In the genomic region with DNA sequence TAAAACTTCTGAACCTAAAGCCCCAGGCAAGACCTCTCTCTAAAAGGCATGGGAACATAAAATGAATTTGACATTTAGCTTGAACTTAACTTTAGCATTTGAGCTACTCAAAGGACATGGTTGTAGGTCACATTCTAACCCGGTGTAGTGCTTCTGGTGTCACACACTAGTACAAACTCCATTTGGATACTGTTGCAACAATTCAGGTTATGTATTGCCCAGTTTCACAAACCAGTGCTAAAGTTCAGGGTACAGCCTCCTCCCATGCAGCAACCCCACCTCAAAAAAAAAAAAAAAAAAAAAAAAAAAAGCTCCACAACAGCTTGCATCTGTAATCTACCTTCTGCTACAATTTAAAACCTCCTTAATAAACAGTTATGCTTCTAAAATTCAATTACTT, we compare ENCODE assay signal across 1 cellular context.
TF ChIP-seq lines count a peak whose summit lies in the region.

No MANE protein-coding gene starts in this region.

TF ChIP-seq in HepG2, 621 proteins besides CTCF, POLR2A, EP300 and RAD21 (continued from another document and continues in another):
- TF ChIP-seq, protein P1, sequence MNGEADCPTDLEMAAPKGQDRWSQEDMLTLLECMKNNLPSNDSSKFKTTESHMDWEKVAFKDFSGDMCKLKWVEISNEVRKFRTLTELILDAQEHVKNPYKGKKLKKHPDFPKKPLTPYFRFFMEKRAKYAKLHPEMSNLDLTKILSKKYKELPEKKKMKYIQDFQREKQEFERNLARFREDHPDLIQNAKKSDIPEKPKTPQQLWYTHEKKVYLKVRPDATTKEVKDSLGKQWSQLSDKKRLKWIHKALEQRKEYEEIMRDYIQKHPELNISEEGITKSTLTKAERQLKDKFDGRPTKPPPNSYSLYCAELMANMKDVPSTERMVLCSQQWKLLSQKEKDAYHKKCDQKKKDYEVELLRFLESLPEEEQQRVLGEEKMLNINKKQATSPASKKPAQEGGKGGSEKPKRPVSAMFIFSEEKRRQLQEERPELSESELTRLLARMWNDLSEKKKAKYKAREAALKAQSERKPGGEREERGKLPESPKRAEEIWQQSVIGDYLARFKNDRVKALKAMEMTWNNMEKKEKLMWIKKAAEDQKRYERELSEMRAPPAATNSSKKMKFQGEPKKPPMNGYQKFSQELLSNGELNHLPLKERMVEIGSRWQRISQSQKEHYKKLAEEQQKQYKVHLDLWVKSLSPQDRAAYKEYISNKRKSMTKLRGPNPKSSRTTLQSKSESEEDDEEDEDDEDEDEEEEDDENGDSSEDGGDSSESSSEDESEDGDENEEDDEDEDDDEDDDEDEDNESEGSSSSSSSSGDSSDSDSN (CRISPR knock-in tag; IDR thresholded peaks at IDR 0.05) = no peak
- TF ChIP-seq JUNB (CRISPR knock-in tag; IDR thresholded peaks at IDR 0.05; ENCODE audit: borderline replicate concordance) = no peak
- TF ChIP-seq, protein P2, sequence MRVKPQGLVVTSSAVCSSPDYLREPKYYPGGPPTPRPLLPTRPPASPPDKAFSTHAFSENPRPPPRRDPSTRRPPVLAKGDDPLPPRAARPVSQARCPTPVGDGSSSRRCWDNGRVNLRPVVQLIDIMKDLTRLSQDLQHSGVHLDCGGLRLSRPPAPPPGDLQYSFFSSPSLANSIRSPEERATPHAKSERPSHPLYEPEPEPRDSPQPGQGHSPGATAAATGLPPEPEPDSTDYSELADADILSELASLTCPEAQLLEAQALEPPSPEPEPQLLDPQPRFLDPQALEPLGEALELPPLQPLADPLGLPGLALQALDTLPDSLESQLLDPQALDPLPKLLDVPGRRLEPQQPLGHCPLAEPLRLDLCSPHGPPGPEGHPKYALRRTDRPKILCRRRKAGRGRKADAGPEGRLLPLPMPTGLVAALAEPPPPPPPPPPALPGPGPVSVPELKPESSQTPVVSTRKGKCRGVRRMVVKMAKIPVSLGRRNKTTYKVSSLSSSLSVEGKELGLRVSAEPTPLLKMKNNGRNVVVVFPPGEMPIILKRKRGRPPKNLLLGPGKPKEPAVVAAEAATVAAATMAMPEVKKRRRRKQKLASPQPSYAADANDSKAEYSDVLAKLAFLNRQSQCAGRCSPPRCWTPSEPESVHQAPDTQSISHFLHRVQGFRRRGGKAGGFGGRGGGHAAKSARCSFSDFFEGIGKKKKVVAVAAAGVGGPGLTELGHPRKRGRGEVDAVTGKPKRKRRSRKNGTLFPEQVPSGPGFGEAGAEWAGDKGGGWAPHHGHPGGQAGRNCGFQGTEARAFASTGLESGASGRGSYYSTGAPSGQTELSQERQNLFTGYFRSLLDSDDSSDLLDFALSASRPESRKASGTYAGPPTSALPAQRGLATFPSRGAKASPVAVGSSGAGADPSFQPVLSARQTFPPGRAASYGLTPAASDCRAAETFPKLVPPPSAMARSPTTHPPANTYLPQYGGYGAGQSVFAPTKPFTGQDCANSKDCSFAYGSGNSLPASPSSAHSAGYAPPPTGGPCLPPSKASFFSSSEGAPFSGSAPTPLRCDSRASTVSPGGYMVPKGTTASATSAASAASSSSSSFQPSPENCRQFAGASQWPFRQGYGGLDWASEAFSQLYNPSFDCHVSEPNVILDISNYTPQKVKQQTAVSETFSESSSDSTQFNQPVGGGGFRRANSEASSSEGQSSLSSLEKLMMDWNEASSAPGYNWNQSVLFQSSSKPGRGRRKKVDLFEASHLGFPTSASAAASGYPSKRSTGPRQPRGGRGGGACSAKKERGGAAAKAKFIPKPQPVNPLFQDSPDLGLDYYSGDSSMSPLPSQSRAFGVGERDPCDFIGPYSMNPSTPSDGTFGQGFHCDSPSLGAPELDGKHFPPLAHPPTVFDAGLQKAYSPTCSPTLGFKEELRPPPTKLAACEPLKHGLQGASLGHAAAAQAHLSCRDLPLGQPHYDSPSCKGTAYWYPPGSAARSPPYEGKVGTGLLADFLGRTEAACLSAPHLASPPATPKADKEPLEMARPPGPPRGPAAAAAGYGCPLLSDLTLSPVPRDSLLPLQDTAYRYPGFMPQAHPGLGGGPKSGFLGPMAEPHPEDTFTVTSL (CRISPR knock-in tag; IDR thresholded peaks at IDR 0.05; ENCODE audit: borderline replicate concordance) = peak; percentile 42; the same call in 1 of the 2 replicates
- TF ChIP-seq MAFK (conservative IDR thresholded peaks at IDR 0.05 in 1 of 2, IDR thresholded peaks at IDR 0.05 in 1 of 2; ENCODE audit: low read length in 2 of 2) = no peak
- TF ChIP-seq POLR2AphosphoS2 (IDR thresholded peaks at IDR 0.05; ENCODE audit: low read depth, low read length) = no peak
- peak; percentile 70; the same call in 1 of the 2 replicates for TF ChIP-seq TOE1 (CRISPR knock-in tag; IDR thresholded peaks at IDR 0.05)
- TF ChIP-seq, protein P3, sequence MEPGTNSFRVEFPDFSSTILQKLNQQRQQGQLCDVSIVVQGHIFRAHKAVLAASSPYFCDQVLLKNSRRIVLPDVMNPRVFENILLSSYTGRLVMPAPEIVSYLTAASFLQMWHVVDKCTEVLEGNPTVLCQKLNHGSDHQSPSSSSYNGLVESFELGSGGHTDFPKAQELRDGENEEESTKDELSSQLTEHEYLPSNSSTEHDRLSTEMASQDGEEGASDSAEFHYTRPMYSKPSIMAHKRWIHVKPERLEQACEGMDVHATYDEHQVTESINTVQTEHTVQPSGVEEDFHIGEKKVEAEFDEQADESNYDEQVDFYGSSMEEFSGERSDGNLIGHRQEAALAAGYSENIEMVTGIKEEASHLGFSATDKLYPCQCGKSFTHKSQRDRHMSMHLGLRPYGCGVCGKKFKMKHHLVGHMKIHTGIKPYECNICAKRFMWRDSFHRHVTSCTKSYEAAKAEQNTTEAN (CRISPR knock-in tag; conservative IDR thresholded peaks at IDR 0.05) = peak; percentile 88
- TF ChIP-seq SP5 (CRISPR knock-in tag; IDR thresholded peaks at IDR 0.05; ENCODE audit: borderline replicate concordance, low read depth) = peak; percentile 76
- no peak for TF ChIP-seq NFKBIZ (CRISPR knock-in tag; IDR thresholded peaks at IDR 0.05)
- no peak for TF ChIP-seq TBP (CRISPR knock-in tag; IDR thresholded peaks at IDR 0.05)
- no peak for TF ChIP-seq ZNF329 (CRISPR knock-in tag; IDR thresholded peaks at IDR 0.05; ENCODE audit: low read depth)
- no peak for TF ChIP-seq NFYC (CRISPR knock-in tag; IDR thresholded peaks at IDR 0.05)
- TF ChIP-seq, protein P4, sequence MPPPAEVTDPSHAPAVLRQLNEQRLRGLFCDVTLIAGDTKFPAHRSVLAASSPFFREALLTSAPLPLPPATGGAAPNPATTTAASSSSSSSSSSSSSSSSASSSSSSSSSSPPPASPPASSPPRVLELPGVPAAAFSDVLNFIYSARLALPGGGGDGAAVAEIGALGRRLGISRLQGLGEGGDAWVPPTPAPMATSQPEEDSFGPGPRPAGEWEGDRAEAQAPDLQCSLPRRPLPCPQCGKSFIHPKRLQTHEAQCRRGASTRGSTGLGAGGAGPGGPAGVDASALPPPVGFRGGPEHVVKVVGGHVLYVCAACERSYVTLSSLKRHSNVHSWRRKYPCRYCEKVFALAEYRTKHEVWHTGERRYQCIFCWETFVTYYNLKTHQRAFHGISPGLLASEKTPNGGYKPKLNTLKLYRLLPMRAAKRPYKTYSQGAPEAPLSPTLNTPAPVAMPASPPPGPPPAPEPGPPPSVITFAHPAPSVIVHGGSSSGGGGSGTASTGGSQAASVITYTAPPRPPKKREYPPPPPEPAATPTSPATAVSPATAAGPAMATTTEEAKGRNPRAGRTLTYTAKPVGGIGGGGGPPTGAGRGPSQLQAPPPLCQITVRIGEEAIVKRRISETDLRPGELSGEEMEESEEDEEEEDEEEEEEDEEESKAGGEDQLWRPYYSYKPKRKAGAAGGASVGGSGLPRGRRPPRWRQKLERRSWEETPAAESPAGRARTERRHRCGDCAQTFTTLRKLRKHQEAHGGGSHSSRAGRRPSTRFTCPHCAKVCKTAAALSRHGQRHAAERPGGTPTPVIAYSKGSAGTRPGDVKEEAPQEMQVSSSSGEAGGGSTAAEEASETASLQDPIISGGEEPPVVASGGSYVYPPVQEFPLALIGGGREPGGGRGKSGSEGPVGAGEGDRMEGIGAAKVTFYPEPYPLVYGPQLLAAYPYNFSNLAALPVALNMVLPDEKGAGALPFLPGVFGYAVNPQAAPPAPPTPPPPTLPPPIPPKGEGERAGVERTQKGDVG (CRISPR knock-in tag; IDR thresholded peaks at IDR 0.05; ENCODE audit: borderline replicate concordance) = no peak
- TF ChIP-seq, protein P5, sequence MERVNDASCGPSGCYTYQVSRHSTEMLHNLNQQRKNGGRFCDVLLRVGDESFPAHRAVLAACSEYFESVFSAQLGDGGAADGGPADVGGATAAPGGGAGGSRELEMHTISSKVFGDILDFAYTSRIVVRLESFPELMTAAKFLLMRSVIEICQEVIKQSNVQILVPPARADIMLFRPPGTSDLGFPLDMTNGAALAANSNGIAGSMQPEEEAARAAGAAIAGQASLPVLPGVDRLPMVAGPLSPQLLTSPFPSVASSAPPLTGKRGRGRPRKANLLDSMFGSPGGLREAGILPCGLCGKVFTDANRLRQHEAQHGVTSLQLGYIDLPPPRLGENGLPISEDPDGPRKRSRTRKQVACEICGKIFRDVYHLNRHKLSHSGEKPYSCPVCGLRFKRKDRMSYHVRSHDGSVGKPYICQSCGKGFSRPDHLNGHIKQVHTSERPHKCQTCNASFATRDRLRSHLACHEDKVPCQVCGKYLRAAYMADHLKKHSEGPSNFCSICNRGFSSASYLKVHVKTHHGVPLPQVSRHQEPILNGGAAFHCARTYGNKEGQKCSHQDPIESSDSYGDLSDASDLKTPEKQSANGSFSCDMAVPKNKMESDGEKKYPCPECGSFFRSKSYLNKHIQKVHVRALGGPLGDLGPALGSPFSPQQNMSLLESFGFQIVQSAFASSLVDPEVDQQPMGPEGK (CRISPR knock-in tag; IDR thresholded peaks at IDR 0.05) = peak; percentile 81
- no peak for TF ChIP-seq NFRKB (IDR thresholded peaks at IDR 0.05)
- TF ChIP-seq SMARCC2 (IDR thresholded peaks at IDR 0.05) = peak; percentile 9; the same call in 1 of the 2 replicates
- TF ChIP-seq, protein P6, sequence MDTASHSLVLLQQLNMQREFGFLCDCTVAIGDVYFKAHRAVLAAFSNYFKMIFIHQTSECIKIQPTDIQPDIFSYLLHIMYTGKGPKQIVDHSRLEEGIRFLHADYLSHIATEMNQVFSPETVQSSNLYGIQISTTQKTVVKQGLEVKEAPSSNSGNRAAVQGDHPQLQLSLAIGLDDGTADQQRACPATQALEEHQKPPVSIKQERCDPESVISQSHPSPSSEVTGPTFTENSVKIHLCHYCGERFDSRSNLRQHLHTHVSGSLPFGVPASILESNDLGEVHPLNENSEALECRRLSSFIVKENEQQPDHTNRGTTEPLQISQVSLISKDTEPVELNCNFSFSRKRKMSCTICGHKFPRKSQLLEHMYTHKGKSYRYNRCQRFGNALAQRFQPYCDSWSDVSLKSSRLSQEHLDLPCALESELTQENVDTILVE (CRISPR knock-in tag; IDR thresholded peaks at IDR 0.05) = no peak
- TF ChIP-seq, protein P7, sequence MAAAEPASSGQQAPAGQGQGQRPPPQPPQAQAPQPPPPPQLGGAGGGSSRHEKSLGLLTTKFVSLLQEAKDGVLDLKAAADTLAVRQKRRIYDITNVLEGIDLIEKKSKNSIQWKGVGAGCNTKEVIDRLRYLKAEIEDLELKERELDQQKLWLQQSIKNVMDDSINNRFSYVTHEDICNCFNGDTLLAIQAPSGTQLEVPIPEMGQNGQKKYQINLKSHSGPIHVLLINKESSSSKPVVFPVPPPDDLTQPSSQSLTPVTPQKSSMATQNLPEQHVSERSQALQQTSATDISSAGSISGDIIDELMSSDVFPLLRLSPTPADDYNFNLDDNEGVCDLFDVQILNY (CRISPR knock-in tag; conservative IDR thresholded peaks at IDR 0.05) = no peak
- TF ChIP-seq ZNF678 (CRISPR knock-in tag; IDR thresholded peaks at IDR 0.05) = no peak
- TF ChIP-seq, protein P8, sequence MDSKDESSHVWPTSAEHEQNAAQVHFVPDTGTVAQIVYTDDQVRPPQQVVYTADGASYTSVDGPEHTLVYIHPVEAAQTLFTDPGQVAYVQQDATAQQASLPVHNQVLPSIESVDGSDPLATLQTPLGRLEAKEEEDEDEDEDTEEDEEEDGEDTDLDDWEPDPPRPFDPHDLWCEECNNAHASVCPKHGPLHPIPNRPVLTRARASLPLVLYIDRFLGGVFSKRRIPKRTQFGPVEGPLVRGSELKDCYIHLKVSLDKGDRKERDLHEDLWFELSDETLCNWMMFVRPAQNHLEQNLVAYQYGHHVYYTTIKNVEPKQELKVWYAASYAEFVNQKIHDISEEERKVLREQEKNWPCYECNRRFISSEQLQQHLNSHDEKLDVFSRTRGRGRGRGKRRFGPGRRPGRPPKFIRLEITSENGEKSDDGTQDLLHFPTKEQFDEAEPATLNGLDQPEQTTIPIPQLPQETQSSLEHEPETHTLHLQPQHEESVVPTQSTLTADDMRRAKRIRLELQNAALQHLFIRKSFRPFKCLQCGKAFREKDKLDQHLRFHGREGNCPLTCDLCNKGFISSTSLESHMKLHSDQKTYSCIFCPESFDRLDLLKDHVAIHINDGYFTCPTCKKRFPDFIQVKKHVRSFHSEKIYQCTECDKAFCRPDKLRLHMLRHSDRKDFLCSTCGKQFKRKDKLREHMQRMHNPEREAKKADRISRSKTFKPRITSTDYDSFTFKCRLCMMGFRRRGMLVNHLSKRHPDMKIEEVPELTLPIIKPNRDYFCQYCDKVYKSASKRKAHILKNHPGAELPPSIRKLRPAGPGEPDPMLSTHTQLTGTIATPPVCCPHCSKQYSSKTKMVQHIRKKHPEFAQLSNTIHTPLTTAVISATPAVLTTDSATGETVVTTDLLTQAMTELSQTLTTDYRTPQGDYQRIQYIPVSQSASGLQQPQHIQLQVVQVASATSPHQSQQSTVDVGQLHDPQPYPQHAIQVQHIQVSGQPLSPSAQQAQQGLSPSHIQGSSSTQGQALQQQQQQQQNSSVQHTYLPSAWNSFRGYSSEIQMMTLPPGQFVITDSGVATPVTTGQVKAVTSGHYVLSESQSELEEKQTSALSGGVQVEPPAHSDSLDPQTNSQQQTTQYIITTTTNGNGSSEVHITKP (CRISPR knock-in tag; IDR thresholded peaks at IDR 0.05; ENCODE audit: low read depth) = no peak
- 0 out of 2 replicates have a peak, but pooled peaks have one; percentile 33 for TF ChIP-seq HOXA5 (CRISPR knock-in tag; IDR thresholded peaks at IDR 0.05)
- TF ChIP-seq, protein P9, sequence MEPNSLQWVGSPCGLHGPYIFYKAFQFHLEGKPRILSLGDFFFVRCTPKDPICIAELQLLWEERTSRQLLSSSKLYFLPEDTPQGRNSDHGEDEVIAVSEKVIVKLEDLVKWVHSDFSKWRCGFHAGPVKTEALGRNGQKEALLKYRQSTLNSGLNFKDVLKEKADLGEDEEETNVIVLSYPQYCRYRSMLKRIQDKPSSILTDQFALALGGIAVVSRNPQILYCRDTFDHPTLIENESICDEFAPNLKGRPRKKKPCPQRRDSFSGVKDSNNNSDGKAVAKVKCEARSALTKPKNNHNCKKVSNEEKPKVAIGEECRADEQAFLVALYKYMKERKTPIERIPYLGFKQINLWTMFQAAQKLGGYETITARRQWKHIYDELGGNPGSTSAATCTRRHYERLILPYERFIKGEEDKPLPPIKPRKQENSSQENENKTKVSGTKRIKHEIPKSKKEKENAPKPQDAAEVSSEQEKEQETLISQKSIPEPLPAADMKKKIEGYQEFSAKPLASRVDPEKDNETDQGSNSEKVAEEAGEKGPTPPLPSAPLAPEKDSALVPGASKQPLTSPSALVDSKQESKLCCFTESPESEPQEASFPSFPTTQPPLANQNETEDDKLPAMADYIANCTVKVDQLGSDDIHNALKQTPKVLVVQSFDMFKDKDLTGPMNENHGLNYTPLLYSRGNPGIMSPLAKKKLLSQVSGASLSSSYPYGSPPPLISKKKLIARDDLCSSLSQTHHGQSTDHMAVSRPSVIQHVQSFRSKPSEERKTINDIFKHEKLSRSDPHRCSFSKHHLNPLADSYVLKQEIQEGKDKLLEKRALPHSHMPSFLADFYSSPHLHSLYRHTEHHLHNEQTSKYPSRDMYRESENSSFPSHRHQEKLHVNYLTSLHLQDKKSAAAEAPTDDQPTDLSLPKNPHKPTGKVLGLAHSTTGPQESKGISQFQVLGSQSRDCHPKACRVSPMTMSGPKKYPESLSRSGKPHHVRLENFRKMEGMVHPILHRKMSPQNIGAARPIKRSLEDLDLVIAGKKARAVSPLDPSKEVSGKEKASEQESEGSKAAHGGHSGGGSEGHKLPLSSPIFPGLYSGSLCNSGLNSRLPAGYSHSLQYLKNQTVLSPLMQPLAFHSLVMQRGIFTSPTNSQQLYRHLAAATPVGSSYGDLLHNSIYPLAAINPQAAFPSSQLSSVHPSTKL (CRISPR knock-in tag; IDR thresholded peaks at IDR 0.05) = peak; percentile 94
- no peak for TF ChIP-seq KLF15 (CRISPR knock-in tag; IDR thresholded peaks at IDR 0.05; ENCODE audit: borderline replicate concordance)
- no peak for TF ChIP-seq SP4 (CRISPR knock-in tag; IDR thresholded peaks at IDR 0.05)
- peak; percentile 67; the same call in 1 of the 2 replicates for TF ChIP-seq SALL1 (CRISPR knock-in tag; IDR thresholded peaks at IDR 0.05)
